Comparison of ENCODE assay signal across 8 cellular contexts in genomic region chr17:15699413-15699924, GRCh38. TPM values are rescaled to one million over a fixed set of nuclear protein-coding genes. Genes with fewer than 3 reads are reported as not detected.
DNase-seq lines count a peak whose midpoint lies in the region; ATAC-seq, FAIRE-seq and TF ChIP-seq lines count a peak whose summit lies in the region.
"Not testable (repeated sequence)": the region's sequence is repeated elsewhere in the genome, so short reads cannot be mapped to it uniquely, and the experiment has no call there.

Gene ZNF286A (plus strand): TSS chr17:15699752. CDS start chr17:15700330, 578 bp downstream.

- H3K9me3 Mint-ChIP-seq in activated naive CD8-positive, alpha-beta T cell treated with anti-CD3 and anti-CD28 coated beads, Interleukin-2, amount 10 ng/mL, durations not matched to agents 7 days and 5 days: not testable (repeated sequence)

- H3K27me3 ChIP-seq in ovary; thymus (ENCODE audit: control insufficient read depth, insufficient read depth): not testable (repeated sequence)

- not testable (repeated sequence) for H3K4me1 Mint-ChIP-seq in activated naive CD8-positive, alpha-beta T cell treated with anti-CD3 and anti-CD28 coated beads, Interleukin-2, amount 10 ng/mL, durations not matched to agents 7 days and 5 days

- DNase-seq in GM12891 (ENCODE audit: insufficient read length, low spot score): peak; percentile 86
- DNase-seq in NCI-H1417 treated with DMSO at 0.1 percent for 48 hours (lab: John Stamatoyannopoulos, UW): peak; percentile 92
- DNase-seq in SW 1271 (lab: John Stamatoyannopoulos, UW): peak; percentile 99 to 100
- DNase-seq in activated naive CD8-positive, alpha-beta T cell treated with anti-CD3 and anti-CD28 coated beads, Interleukin-2, amount 10 ng/mL, durations not matched to agents 7 days and 5 days: peak; percentile 89
- DNase-seq in Right ventricle myocardium inferior (ENCODE audit: missing footprints): peak; percentile 99
- peak; percentile 98 to 100 (median 99) for DNase-seq in ovary

- TF ChIP-seq POLR2A in GM12891 (IDR thresholded peaks at IDR 0.05; ENCODE audit: low read depth, low read length) (peak; percentile 61), ovary (IDR thresholded peaks at IDR 0.05) (peak; percentile 77)

- H3K4me3 ChIP-seq in ovary (peak within 1 kb of the TSS; percentile 58), thymus (ENCODE audit: low read length) (peak within 1 kb of the TSS; percentile 53)

- not testable (repeated sequence) for H3K4me1 ChIP-seq in ovary (ENCODE audit: insufficient read depth); thymus (ENCODE audit: control insufficient read depth, insufficient read depth, low read length)

- H3K27ac Mint-ChIP-seq in activated naive CD8-positive, alpha-beta T cell treated with anti-CD3 and anti-CD28 coated beads, Interleukin-2, amount 10 ng/mL, durations not matched to agents 7 days and 5 days: peak within 1 kb of the TSS; percentile 80

- not testable (repeated sequence) for H3K9me3 ChIP-seq in ovary; thymus (ENCODE audit: control insufficient read depth)

- 0% methylated on average over 36 to 44 of the region's 44 CpGs for WGBS in ovary, 3 donors
- under 1% methylated on average over 44 of the region's 44 CpGs for WGBS in thymus

- peaks cover 22% of the 10 kb centered on the region for H3K36me3 Mint-ChIP-seq in activated naive CD8-positive, alpha-beta T cell treated with anti-CD3 and anti-CD28 coated beads, Interleukin-2, amount 10 ng/mL, durations not matched to agents 7 days and 5 days

- ATAC-seq in HG02798 (IDR thresholded peaks at IDR 0.05; ENCODE audit: poor library complexity, unreplicated experiment) (peak; percentile 96), Right ventricle myocardium inferior (peak; percentile 100)
- ATAC-seq in activated naive CD8-positive, alpha-beta T cell treated with anti-CD3 and anti-CD28 coated beads, Interleukin-2, amount 10 ng/mL, durations not matched to agents 7 days and 5 days (ENCODE audit: low read depth): peak; percentile 98

- intact Hi-C loops in Right ventricle myocardium inferior (cut with DNase I); ovary (cut with DNase I): not testable (repeated sequence)

- peak within 1 kb of the TSS in 1 of 2 donors; percentile 26 for H3K27ac ChIP-seq in ovary
- H3K27ac ChIP-seq in thymus (ENCODE audit: low read depth): peak within 1 kb of the TSS; percentile 42

- FAIRE-seq in GM12891 (lab: Jason Lieb, UNC): peak; percentile 99

- POLR2A ChIA-PET in activated naive CD8-positive, alpha-beta T cell treated with anti-CD3 and anti-CD28 coated beads, Interleukin-2, amount 10 ng/mL, durations not matched to agents 7 days and 5 days (lab: Charles Lee): not testable (repeated sequence)

- H3K36me3 ChIP-seq in ovary; thymus (ENCODE audit: control insufficient read depth, insufficient read depth): not testable (repeated sequence)

- TF ChIP-seq CTCF in ovary (IDR thresholded peaks at IDR 0.05): not testable (repeated sequence)

- H3K4me3 Mint-ChIP-seq in activated naive CD8-positive, alpha-beta T cell treated with anti-CD3 and anti-CD28 coated beads, Interleukin-2, amount 10 ng/mL, durations not matched to agents 7 days and 5 days: peak within 1 kb of the TSS; percentile 80

- TF ChIP-seq EP300 in ovary (IDR thresholded peaks at IDR 0.05): not testable (repeated sequence)

- not testable (repeated sequence) for H3K27me3 Mint-ChIP-seq in activated naive CD8-positive, alpha-beta T cell treated with anti-CD3 and anti-CD28 coated beads, Interleukin-2, amount 10 ng/mL, durations not matched to agents 7 days and 5 days

TF ChIP-seq in GM12891, 5 proteins besides CTCF, POLR2A, EP300 and RAD21:
- 0 out of 2 replicates have a peak, but pooled peaks have one; percentile 32 for TF ChIP-seq TAF1 (IDR thresholded peaks at IDR 0.05; ENCODE audit: low read depth, low read length)
TF ChIP-seq in GM12891: peak in this region for 1; not testable (repeated sequence) for 4.

RNA-seq across cellular contexts. Expression of gene ZNF286A, which starts in this region (rescaled TPM):
- 6.6 TPM for polyA plus RNA-seq in GM12891 (2012; ENCODE audit: low read depth, missing spikeins)
- 10 to 100 TPM; 26.5 to 29.9 TPM for total RNA-seq in activated naive CD8-positive, alpha-beta T cell treated with anti-CD3 and anti-CD28 coated beads, Interleukin-2, amount 10 ng/mL, durations not matched to agents 7 days and 5 days
- total RNA-seq in Right ventricle myocardium inferior: 8.7 TPM
- total RNA-seq in ovary: 10 to 100 TPM; 28.0 to 37.1 (median 30.8) TPM
- 10 to 100 TPM; 13.6 to 20.1 TPM for polyA plus RNA-seq in ovary
- 9.4 TPM for polyA plus RNA-seq in thymus
